17 cellular contexts compared by ENCODE assay signal in genomic region chr4:117692538-117692937, GRCh38.
DNase-seq lines count a peak whose midpoint lies in the region; ATAC-seq, FAIRE-seq and TF ChIP-seq lines count a peak whose summit lies in the region.
"Had no signal": no experiment of that assay in that cellular context is flagged by ENCODE, and none has a peak within 500 bp of the region (broad histone marks: within the 10 kb centered on the region; RNA-seq: fewer than 3 reads in every experiment).

No MANE protein-coding gene starts in this region.

- no peak overlapping the region for H3K18ac ChIP-seq in H1 (ENCODE audit: extremely low read depth, low read length)

- H3K56ac ChIP-seq in H1 (replicated peaks; ENCODE audit: insufficient read length, low read depth, low read length): no peak overlapping the region

- no peak overlapping the region for H4K91ac ChIP-seq in H1 (replicated peaks; ENCODE audit: insufficient read length, low read length)

- no peak overlapping the region for H2BK12ac ChIP-seq in H1 (ENCODE audit: low read depth, low read length)

- TF ChIP-seq CTCF in OCI-LY3 (IDR thresholded peaks at IDR 0.05; ENCODE audit: low read depth, low read length): no peak; the same call in 1 of the 2 replicates
- peak in 1 of 3 experiments; percentile 13; a peak in 1 of 4 replicates for TF ChIP-seq CTCF in H1 (IDR thresholded peaks at IDR 0.05; ENCODE audit: control extremely low read depth in 1 of 3, insufficient read depth in 1 of 3, low read depth in 1 of 3, low read length in 3 of 3)
- no peak for TF ChIP-seq CTCF in suprapubic skin (IDR thresholded peaks at IDR 0.05)

- H3K23me2 ChIP-seq in H1 (ENCODE audit: low read depth, low read length): no peaks in the 10 kb centered on the region

- H3K9me3 ChIP-seq in OCI-LY3 (ENCODE audit: insufficient read depth, low read length) (no peaks in the 10 kb centered on the region), H1 (ENCODE audit: insufficient read depth in 2 of 2, low read depth in 1 of 2, low read length in 1 of 2) (no peaks in the 10 kb centered on the region), suprapubic skin (peaks cover 2% of the 10 kb centered on the region)
- H3K9me3 ChIP-seq: Peyer's patch had no signal

- WGBS in H1 (ENCODE audit: extremely low coverage in 1 of 2, insufficient coverage in 1 of 2, insufficient read length in 1 of 2, insufficient replicate concordance in 2 of 2, low coverage in 1 of 2, low lambda C conversion rate in 2 of 2, missing lambda C conversion rate in 1 of 2), 2 experiments: 73% methylated on average over 1 of the region's 1 CpG; no CpG with 5 or more reads in 1 of the 2 experiments
- no CpG with 5 or more reads among the region's 1 CpG for WGBS in suprapubic skin

- H2BK20ac ChIP-seq in H1 (ENCODE audit: low read length): no peak overlapping the region

- H3K14ac ChIP-seq in H1 (ENCODE audit: insufficient read length): no peak overlapping the region

- DNase-seq in NCI-H2171 treated with DMSO at 0.1 percent for 48 hours (lab: John Stamatoyannopoulos, UW): peak; percentile 3
- no peak for DNase-seq in NCI-H2171 (lab: John Stamatoyannopoulos, UW)
- DNase-seq in H1 (ENCODE audit: low read depth in 1 of 2, low spot score in 2 of 2): no peak
- peak; percentile 40 for DNase-seq in posterior vena cava (ENCODE audit: low spot score)
- no peak for DNase-seq in MV-4-11 (lab: John Stamatoyannopoulos, UW)
- no peak for DNase-seq in suprapubic skin (ENCODE audit: low spot score in 2 of 2)
- DNase-seq: CD4-positive, alpha-beta T cell; DMS79; HFFc6; NCI-H1048; NCI-H1436; NCI-H1930; Peyer's patch had no signal

- H3K4me2 ChIP-seq in OCI-LY3 (ENCODE audit: low read length): peak overlapping the region; percentile 21; the same call in 1 of the 2 replicates
- no peak overlapping the region for H3K4me2 ChIP-seq in H1 (ENCODE audit: insufficient read depth in 1 of 2, low read depth in 2 of 2, low read length in 2 of 2)

- TF ChIP-seq POLR2A in H1 (IDR thresholded peaks at IDR 0.05; ENCODE audit: control extremely low read depth in 1 of 2, low read depth in 2 of 2, low read length in 2 of 2): no peak
- no peak for TF ChIP-seq POLR2A in suprapubic skin (IDR thresholded peaks at IDR 0.05)

- H3K79me2 ChIP-seq in OCI-LY3 (ENCODE audit: low read length): no peaks in the 10 kb centered on the region
- no peaks in the 10 kb centered on the region for H3K79me2 ChIP-seq in H1 (ENCODE audit: control insufficient read depth in 1 of 2, insufficient read depth in 2 of 2, low read length in 2 of 2)

- CTCF ChIA-PET in H1 (lab: Charles Lee; ENCODE audit: partially characterized antibody): interaction anchor here (1.3 to 4.5 kb wide), 4 partner anchors 8 to 560 kb away, joined by 3 to 26 read pairs (median 6); no protein-coding TSS in a partner anchor

- no peak for ATAC-seq in HG02642 (IDR thresholded peaks at IDR 0.05; ENCODE audit: poor library complexity, unreplicated experiment)
- ATAC-seq: Right ventricle myocardium inferior had no signal

- no peaks in the 10 kb centered on the region for H3K79me1 ChIP-seq in H1 (ENCODE audit: low read depth, low read length)

- H2BK120ac ChIP-seq in H1 (replicated peaks; ENCODE audit: low read depth, low read length): no peak overlapping the region

- H3K9ac ChIP-seq in OCI-LY3 (ENCODE audit: low read length): no peak overlapping the region
- H3K9ac ChIP-seq in H1 (replicated peaks in 1 of 4; ENCODE audit: extremely low read depth in 1 of 4, low read depth in 3 of 4, low read length in 3 of 4): no peak overlapping the region

- H3K27ac ChIP-seq in OCI-LY3 (ENCODE audit: low read length): peak overlapping the region; percentile 58
- no peak overlapping the region for H3K27ac ChIP-seq in H1 (ENCODE audit: low read depth, low read length)
- H3K27ac ChIP-seq in suprapubic skin: no peak overlapping the region
- H3K27ac ChIP-seq: Peyer's patch, SK-N-MC had no signal

- H3K4me3 ChIP-seq in OCI-LY3 (ENCODE audit: low read length): no peak overlapping the region
- no peak overlapping the region for H3K4me3 ChIP-seq in H1 (ENCODE audit: extremely low read depth in 1 of 4, insufficient read depth in 2 of 4, low read depth in 3 of 4, low read length in 4 of 4)
- no peak overlapping the region for H3K4me3 ChIP-seq in suprapubic skin
- H3K4me3 ChIP-seq: Peyer's patch, SK-N-MC had no signal

- POLR2A ChIA-PET in H1 (lab: Charles Lee; ENCODE audit: partially characterized antibody): no interaction called here

- H3K4me1 ChIP-seq in OCI-LY3 (ENCODE audit: low read length): peaks cover 45% of the 10 kb centered on the region
- no peaks in the 10 kb centered on the region for H3K4me1 ChIP-seq in H1 (replicated peaks in 1 of 4; ENCODE audit: control insufficient read depth in 3 of 4, insufficient read depth in 4 of 4, low read length in 3 of 4)
- no peaks in the 10 kb centered on the region for H3K4me1 ChIP-seq in suprapubic skin
- H3K4me1 ChIP-seq: Peyer's patch had no signal

- H2BK5ac ChIP-seq in H1 (ENCODE audit: low read depth, low read length): no peak overlapping the region

- no peak overlapping the region for H3K4ac ChIP-seq in H1 (replicated peaks; ENCODE audit: insufficient read length, low read depth, low read length)

- H3K23ac ChIP-seq in H1 (ENCODE audit: insufficient read length): no peak overlapping the region

- H4K5ac ChIP-seq in H1 (ENCODE audit: insufficient read length, low read depth, low read length): no peak overlapping the region

- peaks cover 8% of the 10 kb centered on the region for H3K36me3 ChIP-seq in OCI-LY3 (replicated peaks; ENCODE audit: low read depth, low read length)
- H3K36me3 ChIP-seq in H1 (ENCODE audit: control insufficient read depth in 2 of 4, insufficient read depth in 4 of 4, low read length in 3 of 4): no peaks in the 10 kb centered on the region
- no peaks in the 10 kb centered on the region for H3K36me3 ChIP-seq in suprapubic skin
- H3K36me3 ChIP-seq: Peyer's patch had no signal

- no peak overlapping the region; the same call in 1 of the 2 replicates for H2AFZ ChIP-seq in OCI-LY3 (ENCODE audit: low read depth, low read length)
- no peak overlapping the region for H2AFZ ChIP-seq in H1 (ENCODE audit: low read length)

- H4K8ac ChIP-seq in H1 (ENCODE audit: extremely low read depth, insufficient read depth, low read length): no peak overlapping the region

- H2BK15ac ChIP-seq in H1 (ENCODE audit: low read length): no peak overlapping the region

- no peaks in the 10 kb centered on the region for H4K20me1 ChIP-seq in OCI-LY3 (ENCODE audit: insufficient read depth, low read length)
- no peaks in the 10 kb centered on the region for H4K20me1 ChIP-seq in H1 (replicated peaks in 1 of 2; ENCODE audit: control insufficient read depth in 1 of 2, insufficient read depth in 2 of 2, low read length in 2 of 2)

- no peak for FAIRE-seq in H1 (lab: Jason Lieb, UNC)

- TF ChIP-seq EP300 in H1 (IDR thresholded peaks at IDR 0.05; ENCODE audit: borderline replicate concordance in 1 of 2, low read depth in 2 of 2, low read length in 2 of 2) (no peak), suprapubic skin (IDR thresholded peaks at IDR 0.05) (no peak)

- peak; percentile 27 to 31; a peak in 3 of 4 replicates for TF ChIP-seq RAD21 in H1 (IDR thresholded peaks at IDR 0.05 in 1 of 2, conservative IDR thresholded peaks at IDR 0.05 in 1 of 2; ENCODE audit: low read depth in 2 of 2, low read length in 2 of 2)

- intact Hi-C loops in posterior vena cava (cut with DNase I): no loop called here

- no peak overlapping the region for H2AK5ac ChIP-seq in H1 (ENCODE audit: low read depth, low read length)

- H3K27me3 ChIP-seq in OCI-LY3 (ENCODE audit: low read depth, low read length) (no peaks in the 10 kb centered on the region), H1 (replicated peaks in 1 of 4; ENCODE audit: control insufficient read depth in 3 of 4, extremely low read depth in 1 of 4, insufficient read depth in 3 of 4, low read length in 3 of 4) (no peaks in the 10 kb centered on the region), suprapubic skin (no peaks in the 10 kb centered on the region)
- H3K27me3 ChIP-seq: Peyer's patch had no signal

TF ChIP-seq in H1, 55 proteins besides CTCF, POLR2A, EP300 and RAD21:
- no peak for TF ChIP-seq CHD1 (IDR thresholded peaks at IDR 0.05; ENCODE audit: low read depth, low read length)
- no peak for TF ChIP-seq HDAC2 (IDR thresholded peaks at IDR 0.05; ENCODE audit: borderline replicate concordance in 1 of 2, low read depth in 2 of 2, low read length in 2 of 2)
- TF ChIP-seq USF2 (IDR thresholded peaks at IDR 0.05; ENCODE audit: low read length): no peak
- TF ChIP-seq GABPA (IDR thresholded peaks at IDR 0.05; ENCODE audit: borderline replicate concordance, insufficient read depth, low read length): no peak
- TF ChIP-seq NANOG (IDR thresholded peaks at IDR 0.05; ENCODE audit: insufficient read depth, low read depth, low read length, poor library complexity, severe bottlenecking): no peak
- TF ChIP-seq SP1 (IDR thresholded peaks at IDR 0.05; ENCODE audit: low read depth, low read length): no peak
- TF ChIP-seq KDM5A (IDR thresholded peaks at IDR 0.05; ENCODE audit: low read length): no peak
- TF ChIP-seq SUZ12 (IDR thresholded peaks at IDR 0.05; ENCODE audit: low read length): no peak
- TF ChIP-seq CTBP2 (IDR thresholded peaks at IDR 0.05; ENCODE audit: borderline replicate concordance, insufficient read depth, insufficient read length, low read length): no peak
- TF ChIP-seq MAFK (IDR thresholded peaks at IDR 0.05; ENCODE audit: low read depth, low read length): no peak
- no peak for TF ChIP-seq ASH2L (IDR thresholded peaks at IDR 0.05; ENCODE audit: low read length)
- TF ChIP-seq POLR2AphosphoS5 (IDR thresholded peaks at IDR 0.05; ENCODE audit: low read depth, low read length): no peak
- no peak for TF ChIP-seq GTF2F1 (IDR thresholded peaks at IDR 0.05; ENCODE audit: borderline replicate concordance, low read depth, low read length)
- TF ChIP-seq SIN3A (conservative IDR thresholded peaks at IDR 0.05 in 1 of 2, IDR thresholded peaks at IDR 0.05 in 1 of 2; ENCODE audit: low read depth in 1 of 2, low read length in 2 of 2): no peak

Comparison
In these comparisons a context has a peak if more than half of its experiments do, and no peak if none do; other contexts are left out.
1. DNase-seq: peak in NCI-H2171 treated with DMSO at 0.1 percent for 48 hours (single experiment) and posterior vena cava (single experiment); none in NCI-H2171 (single experiment), H1 (0 of 2), MV-4-11 (single experiment) and suprapubic skin (0 of 2).